ENCODE assay signal across 1 cellular context in the genomic region with DNA sequence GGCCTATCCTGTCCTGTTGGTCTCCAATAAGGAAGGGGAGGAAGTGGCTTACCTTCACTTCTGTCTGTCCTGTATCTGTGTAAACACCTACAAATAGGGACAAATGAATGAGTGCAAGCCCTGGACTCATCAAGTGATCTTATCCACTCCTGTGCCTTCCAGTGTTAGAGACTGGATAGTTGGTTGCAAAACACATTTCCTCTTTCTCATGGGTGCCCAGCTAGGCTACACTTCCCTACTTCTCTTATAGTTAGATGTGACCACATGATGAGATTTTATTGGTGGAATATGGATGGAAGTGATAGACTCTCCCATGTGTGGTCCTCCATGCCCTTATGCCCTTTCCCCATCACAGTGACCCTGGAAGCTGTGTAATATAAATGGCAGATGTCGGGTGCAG.
TF ChIP-seq lines count a peak whose summit lies in the region.

No MANE protein-coding gene starts in this region.

TF ChIP-seq in IMR-90, 13 proteins besides CTCF, POLR2A, EP300 and RAD21:
- TF ChIP-seq MAZ (IDR thresholded peaks at IDR 0.05; ENCODE audit: borderline replicate concordance, low read depth, low read length) (no peak), SMC3 (IDR thresholded peaks at IDR 0.05; ENCODE audit: low read depth, low read length) (no peak), FOS (IDR thresholded peaks at IDR 0.05; ENCODE audit: low read depth, low read length) (no peak), RFX5 (IDR thresholded peaks at IDR 0.05; ENCODE audit: low read depth, low read length) (no peak), CEBPB (IDR thresholded peaks at IDR 0.05; ENCODE audit: low read depth, low read length) (no peak), RCOR1 (IDR thresholded peaks at IDR 0.05; ENCODE audit: insufficient replicate concordance, low read length) (no peak)
- TF ChIP-seq, protein P1, sequence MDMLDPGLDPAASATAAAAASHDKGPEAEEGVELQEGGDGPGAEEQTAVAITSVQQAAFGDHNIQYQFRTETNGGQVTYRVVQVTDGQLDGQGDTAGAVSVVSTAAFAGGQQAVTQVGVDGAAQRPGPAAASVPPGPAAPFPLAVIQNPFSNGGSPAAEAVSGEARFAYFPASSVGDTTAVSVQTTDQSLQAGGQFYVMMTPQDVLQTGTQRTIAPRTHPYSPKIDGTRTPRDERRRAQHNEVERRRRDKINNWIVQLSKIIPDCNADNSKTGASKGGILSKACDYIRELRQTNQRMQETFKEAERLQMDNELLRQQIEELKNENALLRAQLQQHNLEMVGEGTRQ (IDR thresholded peaks at IDR 0.05; ENCODE audit: low read depth, low read length), result no peak
- TF ChIP-seq, protein P2, sequence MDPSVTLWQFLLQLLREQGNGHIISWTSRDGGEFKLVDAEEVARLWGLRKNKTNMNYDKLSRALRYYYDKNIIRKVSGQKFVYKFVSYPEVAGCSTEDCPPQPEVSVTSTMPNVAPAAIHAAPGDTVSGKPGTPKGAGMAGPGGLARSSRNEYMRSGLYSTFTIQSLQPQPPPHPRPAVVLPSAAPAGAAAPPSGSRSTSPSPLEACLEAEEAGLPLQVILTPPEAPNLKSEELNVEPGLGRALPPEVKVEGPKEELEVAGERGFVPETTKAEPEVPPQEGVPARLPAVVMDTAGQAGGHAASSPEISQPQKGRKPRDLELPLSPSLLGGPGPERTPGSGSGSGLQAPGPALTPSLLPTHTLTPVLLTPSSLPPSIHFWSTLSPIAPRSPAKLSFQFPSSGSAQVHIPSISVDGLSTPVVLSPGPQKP (IDR thresholded peaks at IDR 0.05; ENCODE audit: borderline replicate concordance, low read depth, low read length), result no peak
TF ChIP-seq in IMR-90: peak in this region for 0.
